25 cellular contexts compared by ENCODE assay signal in the genomic region with DNA sequence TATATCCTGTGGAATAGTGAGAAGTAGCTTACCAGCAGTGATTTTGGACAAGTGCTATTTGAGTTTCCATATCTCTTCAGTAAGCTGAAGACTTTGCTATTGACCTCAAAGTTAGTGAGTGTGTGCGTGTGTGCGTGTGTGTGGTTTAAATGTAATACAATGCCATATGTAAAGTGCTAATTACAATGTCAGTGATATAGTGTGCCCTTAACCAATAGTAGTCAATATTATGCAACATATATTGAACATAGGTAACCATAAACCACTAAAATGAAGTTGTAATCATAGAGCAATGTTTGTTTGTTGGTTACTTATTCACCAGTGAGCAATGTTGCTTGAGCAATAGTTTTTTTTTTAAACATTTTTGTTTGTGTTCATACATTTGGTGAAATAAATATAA.
DNase-seq lines count a peak whose midpoint lies in the region; ATAC-seq, FAIRE-seq and TF ChIP-seq lines count a peak whose summit lies in the region.
"Had no signal": no experiment of that assay in that cellular context is flagged by ENCODE, and none has a peak within 500 bp of the region (broad histone marks: within the 10 kb centered on the region; RNA-seq: fewer than 3 reads in every experiment).

No MANE protein-coding gene starts in this region.

- H3K36me3 Mint-ChIP-seq in T-cell: no peaks in the 10 kb centered on the region
- H3K36me3 Mint-ChIP-seq: CD14-positive monocyte; CD8-positive, alpha-beta memory T cell had no signal

- ATAC-seq in HepG2: no peak
- no peak for ATAC-seq in right lobe of liver
- ATAC-seq in K562: no peak
- peak; percentile 97 for ATAC-seq in left colon
- ATAC-seq in HG03342 (IDR thresholded peaks at IDR 0.05; ENCODE audit: unreplicated experiment): no peak
- no peak for ATAC-seq in T-cell (replicated peaks in 1 of 4)
- ATAC-seq: A549 had no signal

- H3K36me3 ChIP-seq in HepG2 (replicated peaks in 1 of 2; ENCODE audit: control insufficient read depth in 1 of 2, insufficient read depth in 2 of 2, low read length in 2 of 2) (no peaks in the 10 kb centered on the region), right lobe of liver (no peaks in the 10 kb centered on the region), K562 (ENCODE audit: control insufficient read depth, insufficient read depth, low read length) (no peaks in the 10 kb centered on the region), transverse colon (no peaks in the 10 kb centered on the region)
- H3K36me3 ChIP-seq: BE2C; BLaER1 treated with 17β-estradiol and CSF1 and Interleukin-3, amounts not matched to agents 10 nM and 100 nM had no signal

- TF ChIP-seq CTCF in HepG2 (CRISPR knock-in tag; IDR thresholded peaks at IDR 0.05) (no peak), right lobe of liver (IDR thresholded peaks at IDR 0.05) (no peak), K562 (IDR thresholded peaks at IDR 0.05 in 2 of 3, conservative IDR thresholded peaks at IDR 0.05 in 1 of 3; ENCODE audit: insufficient read depth in 2 of 3, low read depth in 1 of 3, low read length in 3 of 3) (no peak), transverse colon (IDR thresholded peaks at IDR 0.05) (no peak)

- TF ChIP-seq POLR2A in HepG2 (IDR thresholded peaks at IDR 0.05; ENCODE audit: insufficient read depth in 1 of 2, low read depth in 2 of 2, low read length in 2 of 2) (no peak), right lobe of liver (IDR thresholded peaks at IDR 0.05) (no peak), K562 (conservative IDR thresholded peaks at IDR 0.05) (no peak), transverse colon (IDR thresholded peaks at IDR 0.05) (no peak)

- H3K4me2 ChIP-seq in HepG2 (ENCODE audit: low read depth, low read length): no peak overlapping the region
- no peak overlapping the region for H3K4me2 ChIP-seq in K562 (ENCODE audit: insufficient read depth, low read length)
- H3K4me2 ChIP-seq: A549; BLaER1 treated with 17β-estradiol and CSF1 and Interleukin-3, amounts not matched to agents 10 nM and 100 nM had no signal

- TF ChIP-seq EP300 in HepG2 (IDR thresholded peaks at IDR 0.05; ENCODE audit: low read depth in 2 of 2, low read length in 2 of 2) (no peak), HepG2 (CRISPR knock-in tag; IDR thresholded peaks at IDR 0.05; ENCODE audit: borderline replicate concordance) (no peak), K562 (IDR thresholded peaks at IDR 0.05; ENCODE audit: low read length) (no peak), transverse colon (IDR thresholded peaks at IDR 0.05; ENCODE audit: low read depth) (no peak)

- no peak overlapping the region for H3K4me3 ChIP-seq in HepG2 (replicated peaks in 1 of 3; ENCODE audit: insufficient read depth in 1 of 3, low read depth in 2 of 3, low read length in 3 of 3)
- H3K4me3 ChIP-seq in right lobe of liver: no peak overlapping the region
- H3K4me3 ChIP-seq in K562: no peak overlapping the region
- H3K4me3 ChIP-seq in transverse colon: no peak overlapping the region
- H3K4me3 ChIP-seq: A549; BLaER1 treated with 17β-estradiol and CSF1 and Interleukin-3, amounts not matched to agents 10 nM and 100 nM; GM23248 had no signal

- DNase-seq in HepG2 (ENCODE audit: low spot score) (no peak), right lobe of liver (no peak), K562 (ENCODE audit: extremely low read depth in 1 of 4, low spot score in 3 of 4) (no peak), left colon (peak in 1 of 2 donors; percentile 19), transverse colon (peak; percentile 34), NCI-H1930 (lab: John Stamatoyannopoulos, UW) (no peak), T-cell (no peak)
- DNase-seq: 8988T; ACHN; AML-193; BE2C; CD4-positive, alpha-beta T cell; CD8-positive, alpha-beta memory T cell; DMS 273 treated with DMSO at 0.1 percent for 48 hours; DND-41; GM23248; H7; HCEC 1CT had no signal

- H4K20me1 ChIP-seq in HepG2 (ENCODE audit: insufficient read depth, low read length): no peaks in the 10 kb centered on the region
- no peaks in the 10 kb centered on the region for H4K20me1 ChIP-seq in K562 (replicated peaks; ENCODE audit: control insufficient read depth, insufficient read depth, low read length)
- H4K20me1 ChIP-seq: BLaER1 treated with 17β-estradiol and CSF1 and Interleukin-3, amounts not matched to agents 10 nM and 100 nM had no signal

- FAIRE-seq in HepG2 (lab: Jason Lieb, UNC): no peak
- no peak for FAIRE-seq in K562 (lab: Jason Lieb, UNC)
- FAIRE-seq: A549, D721Med, GM19239, H1 had no signal

- no peaks in the 10 kb centered on the region for H3K4me1 ChIP-seq in HepG2 (ENCODE audit: insufficient read depth, low read length)
- H3K4me1 ChIP-seq in right lobe of liver: no peaks in the 10 kb centered on the region
- no peaks in the 10 kb centered on the region; a peak in 2 of 5 replicates for H3K4me1 ChIP-seq in K562 (replicated peaks in 1 of 2; ENCODE audit: control insufficient read depth in 2 of 2, insufficient read depth in 2 of 2, low read length in 2 of 2)
- H3K4me1 ChIP-seq in transverse colon: peaks cover 0 to 5% (median 0%) of the 10 kb centered on the region in 4 donors
- H3K4me1 ChIP-seq: A549 had no signal

- H3K27ac Mint-ChIP-seq in T-cell: no peak overlapping the region
- H3K27ac Mint-ChIP-seq: CD14-positive monocyte; CD4-positive, alpha-beta T cell; CD8-positive, alpha-beta memory T cell had no signal

- no peak overlapping the region for H3K4me3 Mint-ChIP-seq in T-cell
- H3K4me3 Mint-ChIP-seq: CD14-positive monocyte; CD4-positive, alpha-beta T cell; CD8-positive, alpha-beta memory T cell had no signal

- no peaks in the 10 kb centered on the region for H3K27me3 Mint-ChIP-seq in T-cell
- H3K27me3 Mint-ChIP-seq: CD4-positive, alpha-beta T cell; CD8-positive, alpha-beta memory T cell had no signal

- intact Hi-C loops in HepG2 (cut with micrococcal nuclease; ENCODE audit: unreplicated experiment) (no loop called here), right lobe of liver (cut with DNase I) (no loop called here), K562 (cut with micrococcal nuclease) (no loop called here), left colon (cut with DNase I, micrococcal nuclease) (no loop called here), transverse colon (cut with DNase I; ENCODE audit: low total_unique reads) (no loop called here)

- POLR2A ChIA-PET in HepG2 (lab: Yijun Ruan, JAX) (no interaction called here), K562 (lab: Yijun Ruan, JAX) (no interaction called here), T-cell (lab: Charles Lee) (no interaction called here)

- no peaks in the 10 kb centered on the region for H3K4me1 Mint-ChIP-seq in T-cell
- H3K4me1 Mint-ChIP-seq: CD14-positive monocyte; CD8-positive, alpha-beta memory T cell had no signal

- H3K9me1 ChIP-seq in K562 (ENCODE audit: control insufficient read depth, insufficient read depth, low read length): no peaks in the 10 kb centered on the region

- CTCF ChIA-PET in HepG2 (lab: Yijun Ruan, JAX; ENCODE audit: low intra/inter-chr PET ratio, low total read pairs): no interaction called here
- CTCF ChIA-PET in K562 (lab: Yijun Ruan, JAX; ENCODE audit: low intra/inter-chr PET ratio): no interaction called here
- CTCF ChIA-PET in T-cell (lab: Charles Lee): no interaction called here

- in situ Hi-C loops in HepG2 (cut with HindIII; ENCODE audit: extremely low pct_ligation_motif_present, low pct_unique_long_range_greater_than_20kb): no loop called here
- in situ Hi-C loops in K562 (cut with MboI): no loop called here
- in situ Hi-C loops in transverse colon (cut with MboI; ENCODE audit: low pct_ligation_motif_present in 1 of 4, low pct_unique_long_range_greater_than_20kb in 1 of 4, low sequenced_read_pairs in 3 of 4): no loop called here

- TF ChIP-seq RAD21 in HepG2 (CRISPR knock-in tag; IDR thresholded peaks at IDR 0.05) (no peak), K562 (CRISPR knock-in tag; conservative IDR thresholded peaks at IDR 0.05 in 1 of 2, IDR thresholded peaks at IDR 0.05 in 1 of 2) (no peak)

- H3K27ac ChIP-seq in HepG2 (ENCODE audit: extremely low read length, insufficient read depth, low read length): no peak overlapping the region
- no peak overlapping the region for H3K27ac ChIP-seq in right lobe of liver
- H3K27ac ChIP-seq in K562 (ENCODE audit: extremely low read depth, low read depth, low read length): no peak overlapping the region
- H3K27ac ChIP-seq in transverse colon: no peak overlapping the region
- H3K27ac ChIP-seq: A549; BLaER1 treated with 17β-estradiol and CSF1 and Interleukin-3, amounts not matched to agents 10 nM and 100 nM; GM23248 had no signal

- H2AFZ ChIP-seq in HepG2 (ENCODE audit: low read length) (no peak overlapping the region), K562 (ENCODE audit: low read depth, low read length) (0 out of 2 replicates have a peak overlapping the region, but pooled peaks have one; percentile 20)
- H2AFZ ChIP-seq: GM23248 had no signal

- H3K27me3 ChIP-seq in HepG2 (ENCODE audit: control insufficient read depth in 1 of 2, insufficient read depth in 2 of 2, low read length in 2 of 2) (no peaks in the 10 kb centered on the region), right lobe of liver (no peaks in the 10 kb centered on the region), K562 (ENCODE audit: control insufficient read depth in 2 of 2, insufficient read depth in 2 of 2, low read length in 2 of 2) (no peaks in the 10 kb centered on the region), transverse colon (no peaks in the 10 kb centered on the region)
- H3K27me3 ChIP-seq: BE2C; BLaER1 treated with 17β-estradiol and CSF1 and Interleukin-3, amounts not matched to agents 10 nM and 100 nM had no signal

- peaks cover 2 to 23% (median 3%) of the 10 kb centered on the region in 3 donors for H3K9me3 Mint-ChIP-seq in T-cell

- H3K79me2 ChIP-seq in HepG2 (ENCODE audit: insufficient read depth, low read length) (no peaks in the 10 kb centered on the region), K562 (ENCODE audit: control insufficient read depth, insufficient read depth, low read length) (no peaks in the 10 kb centered on the region)

- BruUV-seq in HepG2 (replicated peaks; lab: Mats Ljungman, UMichigan) (no TSS peak), K562 (replicated peaks; lab: Mats Ljungman, UMichigan) (no TSS peak)

- H3K9me3 ChIP-seq in HepG2 (ENCODE audit: low read length) (peaks cover 15% of the 10 kb centered on the region), right lobe of liver (no peaks in the 10 kb centered on the region), K562 (replicated peaks; ENCODE audit: control insufficient read depth, insufficient read depth, low read depth, low read length) (no peaks in the 10 kb centered on the region), transverse colon (no peaks in the 10 kb centered on the region)
- H3K9me3 ChIP-seq: A549; BE2C; BLaER1 treated with 17β-estradiol and CSF1 and Interleukin-3, amounts not matched to agents 10 nM and 100 nM had no signal

- 6% methylated on average over 2 of the region's 2 CpGs for WGBS in HepG2 (ENCODE audit: low lambda C conversion rate)
- 30% methylated on average over 2 of the region's 2 CpGs for WGBS in right lobe of liver (ENCODE audit: insufficient coverage, low coverage, low lambda C conversion rate, missing lambda C conversion rate)
- WGBS in K562 (ENCODE audit: insufficient coverage, low coverage, missing lambda C conversion rate): 80% methylated on average over 2 of the region's 2 CpGs
- 7 to 53% methylated on average over 2 of the region's 2 CpGs for WGBS in transverse colon (ENCODE audit: low coverage in 1 of 2), 2 donors

- H3K9ac ChIP-seq in HepG2 (ENCODE audit: insufficient read depth, low read depth, low read length): no peak overlapping the region
- H3K9ac ChIP-seq in K562 (ENCODE audit: insufficient read depth in 1 of 2, low read depth in 2 of 2, low read length in 2 of 2): no peak overlapping the region
- H3K9ac ChIP-seq: BLaER1 treated with 17β-estradiol and CSF1 and Interleukin-3, amounts not matched to agents 10 nM and 100 nM; GM23248 had no signal
